ENCODE assay signal across 18 cellular contexts in the genomic region with DNA sequence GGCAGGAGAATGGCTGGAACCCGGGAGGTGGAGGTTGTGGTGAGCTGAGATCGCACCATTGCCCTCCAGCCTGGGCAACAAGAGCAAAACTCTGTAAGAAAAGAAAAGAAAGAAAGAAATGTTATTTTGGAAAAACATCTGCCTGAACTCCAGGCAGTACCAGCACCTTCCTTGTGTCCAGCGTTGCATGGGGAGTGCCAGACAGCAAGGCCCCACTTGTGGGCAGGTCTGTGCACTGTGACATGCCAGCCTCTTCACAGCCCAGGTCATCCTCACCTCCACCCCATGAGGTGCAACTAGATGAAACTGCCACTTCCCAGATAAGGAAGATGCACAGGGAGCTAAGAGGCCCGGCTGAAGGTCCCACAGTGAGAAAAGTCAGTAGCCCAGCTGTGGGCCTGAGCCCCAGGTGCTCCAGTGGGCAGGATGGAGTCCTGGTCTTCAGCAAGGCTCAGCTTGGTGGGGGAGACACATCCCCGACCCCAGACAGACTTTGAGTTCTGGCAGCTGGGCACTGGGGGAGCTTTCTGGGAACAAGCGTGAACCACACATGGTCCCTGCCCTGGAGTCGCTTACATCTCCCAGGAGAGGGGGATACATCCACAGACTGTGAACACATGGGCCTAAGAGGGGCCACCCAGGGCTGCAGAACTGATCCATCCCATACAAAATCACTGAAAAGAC.
"Had no signal": no experiment of that assay in that cellular context is flagged by ENCODE, and none has a peak within 500 bp of the region (broad histone marks: within the 10 kb centered on the region; RNA-seq: fewer than 3 reads in every experiment).

No MANE protein-coding gene starts in this region.

- H3K27ac ChIP-seq: left lung had no signal

- H3K36me3 Mint-ChIP-seq: activated naive CD4-positive, alpha-beta T cell treated with anti-CD3 and anti-CD28 coated beads, Interleukin-2, amount 10 ng/mL, durations not matched to agents 7 days and 5 days; naive thymus-derived CD8-positive, alpha-beta T cell; stimulated activated naive B cell treated with anti-CD40 and anti-IgM and Interleukin-4, amounts not matched to agents 10 μg/mL and 1 μg/mL and 100 μg/mL, for 72 hours; T-cell had no signal

- H3K9me3 ChIP-seq: esophagus muscularis mucosa, left lung, upper lobe of left lung had no signal

- DNase-seq: activated CD4-positive, alpha-beta T cell treated with anti-CD3 and anti-CD28 coated beads, Interleukin-2, amount 50 U/mL, for 1 hour; activated naive CD4-positive, alpha-beta T cell treated with anti-CD3 and anti-CD28 coated beads, Interleukin-2, amount 10 ng/mL, durations not matched to agents 7 days and 5 days; activated T-cell treated with anti-CD3 and anti-CD28 coated beads for 4 hours; central memory CD4-positive, alpha-beta T cell; hippocampal formation; naive thymus-derived CD8-positive, alpha-beta T cell; retina; stimulated activated CD4-positive, alpha-beta T cell treated with anti-CD3 and anti-CD28 coated beads, Interleukin-2, amount 100 ng/mL, for 48 hours; stimulated activated naive B cell treated with anti-CD40 and anti-IgM and Interleukin-4, amounts not matched to agents 10 μg/mL and 1 μg/mL and 100 μg/mL, for 72 hours; T-cell; T1000; upper lobe of left lung had no signal

- H3K27me3 ChIP-seq: esophagus muscularis mucosa, left lung, upper lobe of left lung had no signal

- H3K4me3 Mint-ChIP-seq: activated naive CD4-positive, alpha-beta T cell treated with anti-CD3 and anti-CD28 coated beads, Interleukin-2, amount 10 ng/mL, durations not matched to agents 7 days and 5 days; activated T-helper 17 cell treated with anti-CD3 and anti-CD28 coated beads, Interleukin-2, amount 50 U/mL, for 72 hours; naive thymus-derived CD8-positive, alpha-beta T cell; stimulated activated naive B cell treated with anti-CD40 and anti-IgM and Interleukin-4, amounts not matched to agents 10 μg/mL and 1 μg/mL and 100 μg/mL, for 72 hours; T-cell had no signal

- H3K4me3 ChIP-seq: coronary artery, esophagus muscularis mucosa, left lung, upper lobe of left lung had no signal

- FAIRE-seq: keratinocyte had no signal

- H3K9me3 Mint-ChIP-seq: activated naive CD4-positive, alpha-beta T cell treated with anti-CD3 and anti-CD28 coated beads, Interleukin-2, amount 10 ng/mL, durations not matched to agents 7 days and 5 days; activated T-helper 17 cell treated with anti-CD3 and anti-CD28 coated beads, Interleukin-2, amount 50 U/mL, for 72 hours; naive thymus-derived CD8-positive, alpha-beta T cell; stimulated activated naive B cell treated with anti-CD40 and anti-IgM and Interleukin-4, amounts not matched to agents 10 μg/mL and 1 μg/mL and 100 μg/mL, for 72 hours; T-cell had no signal

- ATAC-seq: activated CD4-positive, CD25-positive, alpha-beta regulatory T cell treated with anti-CD3 and anti-CD28 coated beads, Interleukin-2, amount 50 U/mL, for 24 hours; activated T-helper 17 cell treated with anti-CD3 and anti-CD28 coated beads, Interleukin-2, amount 50 U/mL, for 72 hours; left lung; naive thymus-derived CD8-positive, alpha-beta T cell; stimulated activated naive B cell treated with anti-CD40 and anti-IgM and Interleukin-4, amounts not matched to agents 10 μg/mL and 1 μg/mL and 100 μg/mL, for 72 hours; T-cell had no signal

- H3K27me3 Mint-ChIP-seq: activated T-helper 17 cell treated with anti-CD3 and anti-CD28 coated beads, Interleukin-2, amount 50 U/mL, for 72 hours; T-cell had no signal

- H3K36me3 ChIP-seq: esophagus muscularis mucosa, left lung, upper lobe of left lung had no signal

- H3K27ac Mint-ChIP-seq: activated naive CD4-positive, alpha-beta T cell treated with anti-CD3 and anti-CD28 coated beads, Interleukin-2, amount 10 ng/mL, durations not matched to agents 7 days and 5 days; activated T-helper 17 cell treated with anti-CD3 and anti-CD28 coated beads, Interleukin-2, amount 50 U/mL, for 72 hours; stimulated activated naive B cell treated with anti-CD40 and anti-IgM and Interleukin-4, amounts not matched to agents 10 μg/mL and 1 μg/mL and 100 μg/mL, for 72 hours; T-cell had no signal
